In genomic region chr1:51731998-51732397, GRCh38 we compare ENCODE assay signal across 25 cellular contexts.
DNase-seq lines count a peak whose midpoint lies in the region; ATAC-seq and TF ChIP-seq lines count a peak whose summit lies in the region.
"Had no signal": no experiment of that assay in that cellular context is flagged by ENCODE, and none has a peak within 500 bp of the region (broad histone marks: within the 10 kb centered on the region; RNA-seq: fewer than 3 reads in every experiment).

No MANE protein-coding gene starts in this region.

- peak overlapping the region in 1 of 10 donors; percentile 14 for H3K4me3 Mint-ChIP-seq in naive thymus-derived CD8-positive, alpha-beta T cell
- H3K4me3 Mint-ChIP-seq: T-cell had no signal

- no peak for DNase-seq in right atrium auricular region (ENCODE audit: low spot score)
- DNase-seq in left ventricle myocardium superior, result no peak
- DNase-seq in SK-MEL-5 (ENCODE audit: low read depth, low spot score), result peak; percentile 71
- DNase-seq in naive thymus-derived CD8-positive, alpha-beta T cell, result no peak
- no peak for DNase-seq in HCEC 1CT
- no peak for DNase-seq in posterior cingulate gyrus
- no peak for DNase-seq in NCI-H1105 treated with DMSO at 0.1 percent for 48 hours (lab: John Stamatoyannopoulos, UW)
- DNase-seq: activated CD4-positive, alpha-beta T cell treated with anti-CD3 and anti-CD28 coated beads, Interleukin-2, amount 50 U/mL, for 4 hours; activated CD4-positive, CD25-positive, alpha-beta regulatory T cell; activated naive CD4-positive, alpha-beta T cell; activated T-cell treated with anti-CD3 and anti-CD28 coated beads, Interleukin-2, amount 50 U/mL, for 72 hours; body of pancreas; cerebellar nuclear complex; dorsolateral prefrontal cortex; islet precursor cell; NCI-H2171 treated with DMSO at 0.1 percent for 48 hours; ovary; sigmoid colon; stimulated activated naive B cell treated with anti-CD40 and anti-IgM and Interleukin-4, amounts not matched to agents 10 μg/mL and 1 μg/mL and 100 μg/mL, for 72 hours; T-cell had no signal

- H3K27ac ChIP-seq in right atrium auricular region, result peak overlapping the region; percentile 26 to 29
- H3K27ac ChIP-seq: dorsolateral prefrontal cortex, KMS-11, ovary, sigmoid colon, suprapubic skin had no signal

- intact Hi-C loops in left ventricle myocardium superior (cut with micrococcal nuclease), result loop anchor here (10.0 kb wide), 1 partner anchor 107 kb away; no protein-coding TSS in a partner anchor
- intact Hi-C loops in posterior cingulate gyrus (cut with DNase I), result no loop called here

- H3K27ac Mint-ChIP-seq in naive thymus-derived CD8-positive, alpha-beta T cell, result peak overlapping the region in 8 of 10 donors; percentile 3 to 86 (median 35)
- H3K27ac Mint-ChIP-seq: activated T-cell treated with anti-CD3 and anti-CD28 coated beads, Interleukin-2, amount 50 U/mL, for 72 hours; natural killer cell treated with Interleukin-12 subunit alpha and Interleukin-12 subunit beta and Interleukin-15 and Interleukin-18, amount 100 ng/mL, for 72 hours; stimulated activated naive B cell treated with anti-CD40 and anti-IgM and Interleukin-4, amounts not matched to agents 10 μg/mL and 1 μg/mL and 100 μg/mL, for 72 hours had no signal

- peaks cover 35 to 75% (median 60%) of the 10 kb centered on the region in 4 donors for H3K4me1 Mint-ChIP-seq in naive thymus-derived CD8-positive, alpha-beta T cell

- no peaks in the 10 kb centered on the region for H3K36me3 Mint-ChIP-seq in naive thymus-derived CD8-positive, alpha-beta T cell
- H3K36me3 Mint-ChIP-seq: natural killer cell treated with Interleukin-12 subunit alpha and Interleukin-12 subunit beta and Interleukin-15 and Interleukin-18, amount 100 ng/mL, for 72 hours; stimulated activated naive B cell treated with anti-CD40 and anti-IgM and Interleukin-4, amounts not matched to agents 10 μg/mL and 1 μg/mL and 100 μg/mL, for 72 hours; T-cell had no signal

- in situ Hi-C loops in SK-MEL-5 (cut with HindIII; ENCODE audit: low pct_unique_long_range_greater_than_20kb, low sequenced_read_pairs), result no loop called here

- ATAC-seq in left ventricle myocardium superior, result no peak
- no peak for ATAC-seq in naive thymus-derived CD8-positive, alpha-beta T cell
- ATAC-seq in GM21529 (IDR thresholded peaks at IDR 0.05; ENCODE audit: unreplicated experiment), result no peak
- ATAC-seq: activated T-cell treated with anti-CD3 and anti-CD28 coated beads, Interleukin-2, amount 50 U/mL, for 72 hours; body of pancreas; natural killer cell treated with Interleukin-12 subunit alpha and Interleukin-12 subunit beta and Interleukin-15 and Interleukin-18, amount 100 ng/mL, for 72 hours; stimulated activated naive B cell treated with anti-CD40 and anti-IgM and Interleukin-4, amounts not matched to agents 10 μg/mL and 1 μg/mL and 100 μg/mL, for 72 hours; T-cell had no signal

- POLR2A ChIA-PET in naive thymus-derived CD8-positive, alpha-beta T cell (lab: Charles Lee), result no interaction called here

- H3K9me3 ChIP-seq in right atrium auricular region, result no peaks in the 10 kb centered on the region
- H3K9me3 ChIP-seq: body of pancreas, ovary, sigmoid colon, suprapubic skin, vagina had no signal

- H3K27me3 ChIP-seq in right atrium auricular region, result no peaks in the 10 kb centered on the region
- H3K27me3 ChIP-seq: body of pancreas, dorsolateral prefrontal cortex, ovary, sigmoid colon, suprapubic skin, vagina had no signal

- H3K4me3 ChIP-seq in right atrium auricular region, result no peak overlapping the region
- H3K4me3 ChIP-seq: body of pancreas, dorsolateral prefrontal cortex, ovary, sigmoid colon, suprapubic skin, vagina had no signal

- TF ChIP-seq CTCF in right atrium auricular region (IDR thresholded peaks at IDR 0.05), result no peak

- peaks cover 0 to 79% of the 10 kb centered on the region in 2 donors for H3K4me1 ChIP-seq in right atrium auricular region

- no peaks in the 10 kb centered on the region for H3K36me3 ChIP-seq in right atrium auricular region
- H3K36me3 ChIP-seq: ovary, sigmoid colon, suprapubic skin, vagina had no signal

- H3K27me3 Mint-ChIP-seq in naive thymus-derived CD8-positive, alpha-beta T cell, result no peaks in the 10 kb centered on the region
- H3K27me3 Mint-ChIP-seq: natural killer cell treated with Interleukin-12 subunit alpha and Interleukin-12 subunit beta and Interleukin-15 and Interleukin-18, amount 100 ng/mL, for 72 hours; stimulated activated naive B cell treated with anti-CD40 and anti-IgM and Interleukin-4, amounts not matched to agents 10 μg/mL and 1 μg/mL and 100 μg/mL, for 72 hours; T-cell had no signal

- no peaks in the 10 kb centered on the region for H3K9me3 Mint-ChIP-seq in naive thymus-derived CD8-positive, alpha-beta T cell
- H3K9me3 Mint-ChIP-seq: activated T-cell treated with anti-CD3 and anti-CD28 coated beads, Interleukin-2, amount 50 U/mL, for 72 hours; natural killer cell treated with Interleukin-12 subunit alpha and Interleukin-12 subunit beta and Interleukin-15 and Interleukin-18, amount 100 ng/mL, for 72 hours; stimulated activated naive B cell treated with anti-CD40 and anti-IgM and Interleukin-4, amounts not matched to agents 10 μg/mL and 1 μg/mL and 100 μg/mL, for 72 hours; T-cell had no signal
